Comparison of ENCODE assay signal across 8 cellular contexts in the genomic region with DNA sequence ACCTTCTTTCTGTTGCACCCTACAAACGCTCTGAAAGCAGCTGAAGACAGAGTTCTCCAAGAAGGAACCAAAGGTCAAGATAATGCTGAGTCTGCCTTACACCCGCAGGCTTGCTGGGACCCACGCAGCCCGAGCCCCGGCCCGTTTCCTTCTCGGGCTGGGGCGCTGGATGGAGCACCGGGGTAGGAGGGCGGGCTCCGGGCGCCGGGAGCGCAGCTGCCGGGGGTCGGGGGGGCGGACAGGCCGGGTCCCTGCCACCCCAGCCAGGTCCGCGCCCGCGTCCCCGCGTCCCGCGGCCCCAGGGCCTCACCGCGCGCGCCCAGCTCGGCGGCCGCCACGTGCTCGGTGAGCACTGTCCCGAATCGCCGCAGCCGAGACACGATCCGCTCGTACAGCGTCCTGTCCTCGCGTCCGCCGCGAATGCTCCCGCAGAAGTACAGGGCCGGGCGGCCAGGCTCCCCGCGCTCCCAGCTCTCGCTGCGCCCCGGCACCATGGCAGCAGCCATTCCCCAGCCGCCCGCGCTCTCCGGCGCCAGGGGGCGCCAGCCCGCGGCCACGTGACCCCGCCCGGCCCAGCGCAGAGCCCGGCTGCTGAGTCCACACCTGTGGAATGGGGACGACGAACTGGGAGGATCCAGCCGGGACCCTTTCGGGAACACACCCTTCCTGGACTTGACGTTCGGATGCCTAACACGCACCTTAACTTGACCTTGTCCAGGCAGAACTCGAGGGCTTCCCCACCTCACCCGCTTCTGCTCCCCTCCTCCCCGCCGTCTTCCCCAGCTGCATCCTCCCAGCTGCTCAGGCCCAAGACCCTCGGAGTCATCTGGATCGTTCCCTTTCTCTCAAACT. TPM values are rescaled to one million over a fixed set of nuclear protein-coding genes. Genes with fewer than 3 reads are reported as not detected.
DNase-seq lines count a peak whose midpoint lies in the region; ATAC-seq and TF ChIP-seq lines count a peak whose summit lies in the region.

TSS of gene DNPH1 (minus strand) at position 531 of the 852 bp plus-strand sequence. CDS start at position 506, 25 bp downstream.

- peaks cover 5% of the 10 kb centered on the region for H3K4me1 Mint-ChIP-seq in nephron progenitor cell
- H3K4me1 Mint-ChIP-seq in stimulated activated naive CD8-positive, alpha-beta T cell treated with anti-CD3 and anti-CD28 coated beads, Interleukin-15, amount 100 ng/mL, for 72 hours = peaks cover 59% of the 10 kb centered on the region

- H3K4me3 Mint-ChIP-seq in nephron progenitor cell = peak within 1 kb of the TSS; percentile 87
- H3K4me3 Mint-ChIP-seq in stimulated activated naive CD8-positive, alpha-beta T cell treated with anti-CD3 and anti-CD28 coated beads, Interleukin-15, amount 100 ng/mL, for 72 hours = peak within 1 kb of the TSS; percentile 88 to 89

- no peak within 1 kb of the TSS for H3K27ac Mint-ChIP-seq in nephron progenitor cell
- peak within 1 kb of the TSS; percentile 91 to 95 for H3K27ac Mint-ChIP-seq in stimulated activated naive CD8-positive, alpha-beta T cell treated with anti-CD3 and anti-CD28 coated beads, Interleukin-15, amount 100 ng/mL, for 72 hours

- peak within 1 kb of the TSS; percentile 52 for H3K4me3 ChIP-seq in HL-60 (replicated peaks; ENCODE audit: insufficient read depth, low read length)
- peak within 1 kb of the TSS; percentile 63 for H3K4me3 ChIP-seq in fibroblast of villous mesenchyme (ENCODE audit: low read depth, low read length)

- peak; percentile 47 for DNase-seq in CMK (ENCODE audit: low read depth)
- peak; percentile 58 to 71 for DNase-seq in HL-60 (ENCODE audit: low read depth in 1 of 2, low spot score in 1 of 2)
- DNase-seq in RPMI8226 = peak; percentile 84
- DNase-seq in activated effector memory CD4-positive, alpha-beta T cell treated with Interleukin-2 at 50 U/mL for 16 hours = peak; percentile 76
- DNase-seq in fibroblast of villous mesenchyme (ENCODE audit: low read depth) = peak; percentile 59
- peak; percentile 84 for DNase-seq in nephron progenitor cell
- peak; percentile 81 to 86 for DNase-seq in stimulated activated naive CD8-positive, alpha-beta T cell treated with anti-CD3 and anti-CD28 coated beads, Interleukin-15, amount 100 ng/mL, for 72 hours

- H3K27me3 Mint-ChIP-seq in nephron progenitor cell (ENCODE audit: low read depth, poor library complexity) = peaks cover 44% of the 10 kb centered on the region
- no peaks in the 10 kb centered on the region for H3K27me3 Mint-ChIP-seq in stimulated activated naive CD8-positive, alpha-beta T cell treated with anti-CD3 and anti-CD28 coated beads, Interleukin-15, amount 100 ng/mL, for 72 hours

- no peaks in the 10 kb centered on the region for H3K9me3 Mint-ChIP-seq in nephron progenitor cell
- no peaks in the 10 kb centered on the region for H3K9me3 Mint-ChIP-seq in stimulated activated naive CD8-positive, alpha-beta T cell treated with anti-CD3 and anti-CD28 coated beads, Interleukin-15, amount 100 ng/mL, for 72 hours

- peak within 1 kb of the TSS; percentile 68 for H3K27ac ChIP-seq in HL-60 (replicated peaks)

- H3K27me3 ChIP-seq in HL-60 (ENCODE audit: insufficient read depth, poor library complexity, severe bottlenecking) = no peaks in the 10 kb centered on the region

- peak; percentile 77 for ATAC-seq in GM19351 (IDR thresholded peaks at IDR 0.05; ENCODE audit: unreplicated experiment)
- peak; percentile 85 for ATAC-seq in stimulated activated naive CD8-positive, alpha-beta T cell treated with anti-CD3 and anti-CD28 coated beads, Interleukin-15, amount 100 ng/mL, for 72 hours

- peaks cover 13% of the 10 kb centered on the region for H3K36me3 Mint-ChIP-seq in nephron progenitor cell (ENCODE audit: low read depth)

- TF ChIP-seq CTCF in HL-60 (IDR thresholded peaks at IDR 0.05; ENCODE audit: insufficient read depth, low read length) (peak; percentile 67), fibroblast of villous mesenchyme (IDR thresholded peaks at IDR 0.05; ENCODE audit: insufficient read depth, low read depth, low read length) (peak; percentile 69), nephron progenitor cell (IDR thresholded peaks at IDR 0.05) (peak; percentile 77)

RNA-seq across cellular contexts. Expression of gene DNPH1, which starts in this region (rescaled TPM):
- 21.6 and 41.9 TPM in 2 replicates for total RNA-seq in fibroblast of villous mesenchyme

Comparison
In these comparisons a context has a peak if more than half of its experiments do, and no peak if none do; other contexts are left out.
1. Peak in every context shown above with its lines: DNase-seq, ATAC-seq, H3K4me3 ChIP-seq and H3K27ac ChIP-seq.